Comparison of ENCODE assay signal across 1 cellular context in the genomic region with DNA sequence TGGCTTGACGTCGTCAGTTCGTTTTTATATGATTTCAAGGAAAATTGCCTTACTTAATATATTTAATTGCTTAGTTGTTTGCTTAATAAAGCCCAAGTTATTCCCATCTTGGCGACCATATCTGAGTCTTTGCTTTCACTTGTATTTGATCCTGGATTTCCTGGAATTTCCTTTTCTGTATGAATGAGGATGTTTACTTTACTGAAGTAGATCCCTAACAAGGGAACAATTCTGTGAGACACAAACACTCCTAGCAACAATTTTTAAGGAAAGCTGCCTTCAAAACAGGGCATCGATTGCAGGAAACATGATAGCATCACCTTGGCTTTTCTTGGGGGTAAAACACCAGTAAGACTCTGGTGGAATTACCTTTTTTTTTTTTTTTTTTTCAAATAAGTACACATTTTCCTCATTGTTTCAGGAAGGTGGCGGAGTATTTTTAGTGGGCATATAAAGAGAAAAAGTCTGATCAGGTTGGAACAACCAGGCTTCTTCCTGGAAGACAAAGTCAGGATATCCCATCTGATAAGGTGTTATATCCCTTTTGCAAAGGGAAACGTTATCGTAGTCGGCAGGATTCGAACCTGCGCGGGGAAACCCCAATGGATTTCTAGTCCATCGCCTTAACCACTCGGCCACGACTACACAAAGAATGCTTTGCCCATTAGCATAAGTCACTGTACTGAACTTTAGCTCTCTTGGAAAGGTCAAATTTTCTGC.
TF ChIP-seq lines count a peak whose summit lies in the region.

No MANE protein-coding gene starts in this region.

TF ChIP-seq in HepG2, 621 proteins besides CTCF, POLR2A, EP300 and RAD21 (continued from another document):
- TF ChIP-seq, protein P1, sequence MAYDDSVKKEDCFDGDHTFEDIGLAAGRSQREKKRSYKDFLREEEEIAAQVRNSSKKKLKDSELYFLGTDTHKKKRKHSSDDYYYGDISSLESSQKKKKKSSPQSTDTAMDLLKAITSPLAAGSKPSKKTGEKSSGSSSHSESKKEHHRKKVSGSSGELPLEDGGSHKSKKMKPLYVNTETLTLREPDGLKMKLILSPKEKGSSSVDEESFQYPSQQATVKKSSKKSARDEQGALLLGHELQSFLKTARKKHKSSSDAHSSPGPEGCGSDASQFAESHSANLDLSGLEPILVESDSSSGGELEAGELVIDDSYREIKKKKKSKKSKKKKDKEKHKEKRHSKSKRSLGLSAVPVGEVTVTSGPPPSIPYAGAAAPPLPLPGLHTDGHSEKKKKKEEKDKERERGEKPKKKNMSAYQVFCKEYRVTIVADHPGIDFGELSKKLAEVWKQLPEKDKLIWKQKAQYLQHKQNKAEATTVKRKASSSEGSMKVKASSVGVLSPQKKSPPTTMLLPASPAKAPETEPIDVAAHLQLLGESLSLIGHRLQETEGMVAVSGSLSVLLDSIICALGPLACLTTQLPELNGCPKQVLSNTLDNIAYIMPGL (CRISPR knock-in tag; IDR thresholded peaks at IDR 0.05; ENCODE audit: borderline replicate concordance in 1 of 2, low read depth in 1 of 2) = peak; percentile 49 to 76; a peak in 2 of 4 replicates
- TF ChIP-seq MAF1 (CRISPR knock-in tag; IDR thresholded peaks at IDR 0.05; ENCODE audit: borderline replicate concordance) = peak; percentile 71; the same call in 1 of the 2 replicates
- no peak for TF ChIP-seq SRSF1 (optimal IDR thresholded peaks at IDR 0.05; ENCODE audit: low read depth, low read length)
- 0 out of 2 replicates have a peak, but pooled peaks have one; percentile 20 for TF ChIP-seq SAP130 (CRISPR knock-in tag; IDR thresholded peaks at IDR 0.05; ENCODE audit: low read depth)
- TF ChIP-seq ZNF614 (CRISPR knock-in tag; IDR thresholded peaks at IDR 0.05; ENCODE audit: borderline replicate concordance) = peak; percentile 96; the same call in 1 of the 2 replicates
- peak; percentile 70 for TF ChIP-seq ZNF24 (IDR thresholded peaks at IDR 0.05)
- no peak for TF ChIP-seq ZNF207 (IDR thresholded peaks at IDR 0.05; ENCODE audit: borderline replicate concordance)
- TF ChIP-seq, protein P2, sequence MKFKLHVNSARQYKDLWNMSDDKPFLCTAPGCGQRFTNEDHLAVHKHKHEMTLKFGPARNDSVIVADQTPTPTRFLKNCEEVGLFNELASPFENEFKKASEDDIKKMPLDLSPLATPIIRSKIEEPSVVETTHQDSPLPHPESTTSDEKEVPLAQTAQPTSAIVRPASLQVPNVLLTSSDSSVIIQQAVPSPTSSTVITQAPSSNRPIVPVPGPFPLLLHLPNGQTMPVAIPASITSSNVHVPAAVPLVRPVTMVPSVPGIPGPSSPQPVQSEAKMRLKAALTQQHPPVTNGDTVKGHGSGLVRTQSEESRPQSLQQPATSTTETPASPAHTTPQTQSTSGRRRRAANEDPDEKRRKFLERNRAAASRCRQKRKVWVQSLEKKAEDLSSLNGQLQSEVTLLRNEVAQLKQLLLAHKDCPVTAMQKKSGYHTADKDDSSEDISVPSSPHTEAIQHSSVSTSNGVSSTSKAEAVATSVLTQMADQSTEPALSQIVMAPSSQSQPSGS (CRISPR knock-in tag; IDR thresholded peaks at IDR 0.05) = 0 out of 2 replicates have a peak, but pooled peaks have one; percentile 27
- TF ChIP-seq ZNF136 (CRISPR knock-in tag; IDR thresholded peaks at IDR 0.05; ENCODE audit: low read depth) = peak; percentile 100
- TF ChIP-seq MED1 (CRISPR knock-in tag; IDR thresholded peaks at IDR 0.05) = 0 out of 2 replicates have a peak, but pooled peaks have one; percentile 16
- TF ChIP-seq ZNF629 (CRISPR knock-in tag; conservative IDR thresholded peaks at IDR 0.05) = peak; percentile 79
